ENCODE assay signal across 11 cellular contexts in the genomic region with DNA sequence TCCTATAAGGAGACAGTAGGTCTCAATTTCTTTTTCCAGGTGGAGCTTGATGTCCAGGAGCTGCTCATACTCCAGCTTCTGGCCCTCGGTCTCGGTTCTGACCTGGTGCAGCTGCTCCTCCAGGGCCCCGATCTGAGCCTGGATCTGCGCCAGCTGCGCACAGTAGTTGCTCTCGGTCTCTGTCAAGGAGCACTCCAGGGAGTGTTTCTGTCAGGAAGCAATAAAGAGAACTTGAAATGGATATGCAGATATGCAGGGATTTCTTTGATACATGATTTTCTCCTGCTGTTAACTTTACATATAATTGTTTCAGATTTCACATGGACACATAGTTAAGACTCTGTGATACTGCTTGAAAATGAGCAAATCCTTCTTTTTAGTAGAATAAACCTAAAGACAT. TPM values are rescaled to one million over a fixed set of nuclear protein-coding genes. Genes with fewer than 3 reads are reported as not detected.
"Had no signal": no experiment of that assay in that cellular context is flagged by ENCODE, and none has a peak within 500 bp of the region (broad histone marks: within the 10 kb centered on the region; RNA-seq: fewer than 3 reads in every experiment).

No MANE protein-coding gene starts in this region.

- DNase-seq: H7, HFFc6, IMR-90, Karpas-422, KBM-7 had no signal

- H3K9ac ChIP-seq: KMS-11 had no signal

- H3K9me3 ChIP-seq: HAP-1 had no signal

- H3K36me3 ChIP-seq: HAP-1 had no signal

- H3K27ac Mint-ChIP-seq: GM23338, HFFc6 had no signal

- H3K4me3 Mint-ChIP-seq: GM23338, HFFc6 had no signal

- H3K4me1 ChIP-seq: HAP-1 had no signal

- H3K27ac ChIP-seq: KMS-11 had no signal

- FAIRE-seq: H1, HTR-8/SVneo had no signal

- H3K4me3 ChIP-seq: GM23338, HAP-1 had no signal

- H3K9me3 Mint-ChIP-seq: GM23338, HFFc6 had no signal

RNA-seq across cellular contexts. Expression of gene KRT25, which starts 4.7 kb away (rescaled TPM):
- total RNA-seq: GM23338, H1, H7, HFFc6, HT-29, IMR-90 had no signal
- polyA plus RNA-seq: GM23338, H1, IMR-90 had no signal

RNA-seq across cellular contexts. Expression of gene KRT26, which starts 21.6 kb away (rescaled TPM):
- total RNA-seq: GM23338, H1, H7, HFFc6, HT-29, IMR-90 had no signal
- polyA plus RNA-seq: GM23338, H1, IMR-90 had no signal

RNA-seq across cellular contexts. Expression of gene KRT27, which starts 32.0 kb away (rescaled TPM):
- total RNA-seq: GM23338, H1, H7, HFFc6, HT-29, IMR-90 had no signal
- polyA plus RNA-seq: GM23338, H1, IMR-90 had no signal

RNA-seq across cellular contexts. Expression of gene KRT24, which starts 46.8 kb away (rescaled TPM):
- total RNA-seq: GM23338, H1, H7, HFFc6, HT-29, IMR-90 had no signal
- polyA plus RNA-seq: GM23338, H1, IMR-90 had no signal

RNA-seq across cellular contexts. Expression of gene KRT28, which starts 49.4 kb away (rescaled TPM):
- total RNA-seq: GM23338, H1, H7, HFFc6, HT-29, IMR-90 had no signal
- polyA plus RNA-seq: GM23338, H1, IMR-90 had no signal
